Comparison of ENCODE assay signal across 1 cellular context in the genomic region with DNA sequence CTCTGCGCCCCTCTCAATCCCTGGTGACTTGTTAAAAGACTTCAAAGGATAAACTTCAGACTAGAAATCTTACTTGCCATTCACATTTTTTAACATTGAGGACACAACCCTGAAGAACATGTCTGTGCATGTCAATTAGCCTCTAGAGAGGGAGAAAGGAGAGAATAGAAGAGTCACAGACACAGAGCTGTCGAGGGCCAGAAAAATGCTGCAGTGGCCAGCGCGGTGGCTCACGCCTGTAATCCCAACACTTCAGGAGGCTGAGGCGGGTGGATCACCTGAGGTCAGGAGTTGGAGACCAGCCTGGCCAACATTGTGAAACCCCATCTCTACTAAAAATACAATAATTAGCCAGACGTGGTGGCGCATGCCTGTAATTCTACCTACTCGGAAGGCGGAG. TPM values are rescaled to one million over a fixed set of nuclear protein-coding genes. Genes with fewer than 3 reads are reported as not detected.
"Had no signal": no experiment of that assay in that cellular context is flagged by ENCODE, and none has a peak within 500 bp of the region (broad histone marks: within the 10 kb centered on the region; RNA-seq: fewer than 3 reads in every experiment).

No MANE protein-coding gene starts in this region.

RNA-seq across cellular contexts. Expression of a gene that starts 48.0 kb away (rescaled TPM):
- total RNA-seq: activated CD8-positive, alpha-beta T cell treated with anti-CD3 and anti-CD28 coated beads, Interleukin-2, amount 10 ng/mL, durations not matched to agents 7 days and 5 days had no signal
